In the genomic region with DNA sequence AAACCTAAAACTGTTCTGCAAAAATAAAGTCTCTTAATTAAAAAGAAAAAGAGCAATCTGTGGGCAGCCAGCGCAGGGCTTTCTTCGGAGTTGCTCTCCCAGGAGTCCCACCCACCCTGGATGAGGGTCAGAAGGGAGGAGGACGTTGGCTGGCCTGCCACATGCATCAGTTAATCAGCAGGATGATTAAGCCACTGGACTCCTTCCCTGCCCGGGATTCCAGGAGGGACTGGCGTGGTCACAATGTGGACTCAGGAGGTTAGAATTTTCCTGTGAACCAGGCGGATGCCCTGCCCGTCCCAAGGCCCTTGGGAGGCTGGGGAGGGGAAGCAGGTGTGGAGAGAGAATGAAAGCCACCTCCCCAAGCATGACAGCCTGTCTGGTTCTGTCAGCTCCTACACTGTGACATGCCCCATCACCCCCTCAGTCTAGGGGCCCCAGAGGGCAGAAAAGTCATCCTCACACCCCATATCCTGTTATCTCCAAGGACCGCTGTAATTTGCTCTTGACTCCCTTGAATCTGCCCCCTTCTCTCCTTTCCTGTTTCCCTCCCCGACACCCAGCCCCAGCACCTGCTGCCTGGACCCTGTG, we compare ENCODE assay signal across 11 cellular contexts. TPM values are rescaled to one million over a fixed set of nuclear protein-coding genes. Genes with fewer than 3 reads are reported as not detected.
A peak's percentile ranks its signal among the peaks of the same experiment; 100 is the strongest.
DNase-seq lines count a peak whose midpoint lies in the region; ATAC-seq and TF ChIP-seq lines count a peak whose summit lies in the region.
"Had no signal": no experiment of that assay in that cellular context is flagged by ENCODE, and none has a peak within 500 bp of the region (broad histone marks: within the 10 kb centered on the region; RNA-seq: fewer than 3 reads in every experiment).

No MANE protein-coding gene starts in this region.

- TF ChIP-seq POLR2A in adrenal gland (IDR thresholded peaks at IDR 0.05) (no peak), gastrocnemius medialis (IDR thresholded peaks at IDR 0.05) (no peak)

- no peak overlapping the region for H3K27ac Mint-ChIP-seq in activated T-cell treated with anti-CD3 and anti-CD28 coated beads, Interleukin-2, amount 50 U/mL, for 72 hours

- intact Hi-C loops in adrenal gland (cut with DNase I) = no loop called here
- intact Hi-C loops in left ventricle myocardium inferior (cut with micrococcal nuclease) = no loop called here
- intact Hi-C loops in gastrocnemius medialis (cut with DNase I; ENCODE audit: low total_unique reads) = no loop called here

- H3K36me3 ChIP-seq in adrenal gland (replicated peaks in 1 of 2) = no peaks in the 10 kb centered on the region
- H3K36me3 ChIP-seq in left ventricle myocardium inferior = no peaks in the 10 kb centered on the region
- H3K36me3 ChIP-seq in gastrocnemius medialis = no peaks in the 10 kb centered on the region

- ATAC-seq in gastrocnemius medialis (peak; percentile 26 to 66), HG03196 (IDR thresholded peaks at IDR 0.05; ENCODE audit: unreplicated experiment) (no peak)
- no peak for ATAC-seq in activated T-cell treated with anti-CD3 and anti-CD28 coated beads, Interleukin-2, amount 50 U/mL, for 72 hours (replicated peaks in 1 of 2)
- ATAC-seq: activated T-cell treated with anti-CD3 and anti-CD28 coated beads, Interleukin-2, amount 50 U/mL, for 4 hours had no signal

- DNase-seq in EH (ENCODE audit: low read depth) (peak; percentile 87), adrenal gland (peak; percentile 62 to 85 (median 81)), left ventricle myocardium inferior (peak; percentile 63), gastrocnemius medialis (peak in 1 of 2 donors; percentile 37), NCI-H2081 (lab: John Stamatoyannopoulos, UW) (no peak), NCI-H446 (lab: John Stamatoyannopoulos, UW) (no peak)
- no peak for DNase-seq in activated T-cell treated with anti-CD3 and anti-CD28 coated beads, Interleukin-2, amount 50 U/mL, for 72 hours
- DNase-seq: activated T-cell treated with anti-CD3 and anti-CD28 coated beads, Interleukin-2, amount 50 U/mL, for 4 hours; NCI-H510A treated with DMSO at 0.1 percent for 48 hours; stimulated activated CD4-positive, alpha-beta T cell treated with anti-CD3 and anti-CD28 coated beads, Interleukin-2, amount 100 ng/mL, for 48 hours had no signal

- no peak overlapping the region for H3K4me3 Mint-ChIP-seq in activated T-cell treated with anti-CD3 and anti-CD28 coated beads, Interleukin-2, amount 50 U/mL, for 72 hours
- H3K4me3 Mint-ChIP-seq: activated T-cell treated with anti-CD3 and anti-CD28 coated beads, Interleukin-2, amount 50 U/mL, for 4 hours had no signal

- peaks cover 0 to 3% of the 10 kb centered on the region in 2 donors for H3K36me3 Mint-ChIP-seq in activated T-cell treated with anti-CD3 and anti-CD28 coated beads, Interleukin-2, amount 50 U/mL, for 72 hours (ENCODE audit: insufficient read depth in 2 of 2)

- 33 to 46% (median 44%) methylated on average over 9 of the region's 9 CpGs for WGBS in adrenal gland, 4 donors

- in situ Hi-C loops in gastrocnemius medialis (cut with MboI; ENCODE audit: low sequenced_read_pairs in 4 of 4) = no loop called here

- no peak for TF ChIP-seq CTCF in adrenal gland (IDR thresholded peaks at IDR 0.05)
- TF ChIP-seq CTCF in left ventricle myocardium inferior (IDR thresholded peaks at IDR 0.05; ENCODE audit: borderline replicate concordance) = no peak
- TF ChIP-seq CTCF in gastrocnemius medialis (IDR thresholded peaks at IDR 0.05 in 4 of 5, conservative IDR thresholded peaks at IDR 0.05 in 1 of 5) = no peak

- peaks cover 7% of the 10 kb centered on the region for H3K4me1 Mint-ChIP-seq in activated T-cell treated with anti-CD3 and anti-CD28 coated beads, Interleukin-2, amount 50 U/mL, for 72 hours (ENCODE audit: low read depth)

- H3K27ac ChIP-seq in adrenal gland (peak overlapping the region in 3 of 5 donors; percentile 26 to 77 (median 60)), left ventricle myocardium inferior (replicated peaks) (peak overlapping the region; percentile 91), gastrocnemius medialis (peak overlapping the region in 3 of 4 donors; percentile 46 to 62 (median 61))

- H3K9me3 Mint-ChIP-seq in activated T-cell treated with anti-CD3 and anti-CD28 coated beads, Interleukin-2, amount 50 U/mL, for 72 hours = no peaks in the 10 kb centered on the region

- no peaks in the 10 kb centered on the region for H3K27me3 Mint-ChIP-seq in activated T-cell treated with anti-CD3 and anti-CD28 coated beads, Interleukin-2, amount 50 U/mL, for 72 hours (ENCODE audit: low read depth)

- no peak overlapping the region for H3K4me3 ChIP-seq in adrenal gland
- no peak overlapping the region for H3K4me3 ChIP-seq in left ventricle myocardium inferior
- no peak overlapping the region for H3K4me3 ChIP-seq in gastrocnemius medialis

- H3K4me1 ChIP-seq in adrenal gland (replicated peaks in 1 of 2) (peaks cover 11 to 14% of the 10 kb centered on the region in 2 donors), left ventricle myocardium inferior (peaks cover 45% of the 10 kb centered on the region), gastrocnemius medialis (peaks cover 11 to 32% of the 10 kb centered on the region in 2 donors)

- no peaks in the 10 kb centered on the region for H3K9me3 ChIP-seq in adrenal gland (replicated peaks in 1 of 3)
- peaks cover 8% of the 10 kb centered on the region for H3K9me3 ChIP-seq in left ventricle myocardium inferior (replicated peaks)
- H3K9me3 ChIP-seq in gastrocnemius medialis = no peaks in the 10 kb centered on the region

- H3K27me3 ChIP-seq in adrenal gland = no peaks in the 10 kb centered on the region
- H3K27me3 ChIP-seq in left ventricle myocardium inferior (ENCODE audit: low read depth) = no peaks in the 10 kb centered on the region
- H3K27me3 ChIP-seq in gastrocnemius medialis = no peaks in the 10 kb centered on the region

RNA-seq across cellular contexts. Expression of gene ITPR3, which starts 11.6 kb away (rescaled TPM):
- 10 to 100 TPM in 7 of 8 donors, 1 to 10 TPM in 1; 8.6 to 38.1 (median 29.2) TPM for total RNA-seq in adrenal gland
- 10 to 100 TPM in 2 of 3 donors, 1 to 10 TPM in 1; 3.0 to 21.6 (median 14.2) TPM for polyA plus RNA-seq in adrenal gland
- total RNA-seq in left ventricle myocardium inferior = 5.6 TPM
- 1 to 10 TPM; 1.9 to 6.8 (median 4.2) TPM for total RNA-seq in gastrocnemius medialis
- 10 to 100 TPM; 49.9 to 52.5 TPM for total RNA-seq in activated T-cell treated with anti-CD3 and anti-CD28 coated beads, Interleukin-2, amount 50 U/mL, for 72 hours

RNA-seq across cellular contexts. Expression of gene BAK1, which starts 29.5 kb away (rescaled TPM):
- total RNA-seq in adrenal gland (10 to 100 TPM in 7 of 8 donors, 1 to 10 TPM in 1; 9.7 to 51.9 (median 27.6) TPM), left ventricle myocardium inferior (19.7 TPM), gastrocnemius medialis (10 to 100 TPM in 1 of 4 donors, 1 to 10 TPM in 3; 5.8 to 11.7 (median 8.2) TPM)
- 10 to 100 TPM; 17.3 to 33.5 (median 17.6) TPM for polyA plus RNA-seq in adrenal gland
- 10 to 100 TPM; 54.9 to 55.4 TPM for total RNA-seq in activated T-cell treated with anti-CD3 and anti-CD28 coated beads, Interleukin-2, amount 50 U/mL, for 72 hours

Comparison
In these comparisons a context has a peak if more than half of its experiments do, and no peak if none do; other contexts are left out.
1. DNase-seq: peak in EH (single experiment), adrenal gland (7 of 7) and left ventricle myocardium inferior (single experiment); none in NCI-H2081 (0 of 2), NCI-H446 (0 of 2) and activated T-cell treated with anti-CD3 and anti-CD28 coated beads, Interleukin-2, amount 50 U/mL, for 72 hours (0 of 2).
2. ATAC-seq: peak in gastrocnemius medialis (2 of 2); none in HG03196 (single experiment) and activated T-cell treated with anti-CD3 and anti-CD28 coated beads, Interleukin-2, amount 50 U/mL, for 72 hours (0 of 2).
3. Peak in every context shown above with its lines, with median percentiles within 50 percentile points of each other: H3K27ac ChIP-seq.